29 cellular contexts compared by ENCODE assay signal in the genomic region with DNA sequence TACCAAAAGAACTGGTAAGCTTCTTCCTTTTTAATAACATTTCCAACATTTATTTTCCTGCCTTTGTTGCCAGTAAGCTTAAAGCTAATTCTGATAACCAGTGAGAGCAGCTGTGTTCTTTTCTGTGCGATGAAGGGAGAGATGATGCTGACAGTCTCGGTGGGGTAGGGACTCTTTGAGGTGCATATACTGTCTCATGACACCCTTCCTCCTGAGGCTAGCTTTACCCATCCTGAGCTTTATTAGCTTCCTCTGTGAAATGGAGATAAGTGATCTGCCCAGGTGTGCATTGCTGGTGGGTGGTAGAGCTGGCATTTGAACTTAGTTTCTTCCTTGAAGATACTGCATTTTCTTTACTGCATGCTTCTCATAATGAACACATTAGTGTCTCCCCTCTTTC.
"Had no signal": no experiment of that assay in that cellular context is flagged by ENCODE, and none has a peak within 500 bp of the region (broad histone marks: within the 10 kb centered on the region; RNA-seq: fewer than 3 reads in every experiment).

No MANE protein-coding gene starts in this region.

- H3K27me3 Mint-ChIP-seq: naive thymus-derived CD4-positive, alpha-beta T cell; natural killer cell treated with Interleukin-12 subunit alpha and Interleukin-12 subunit beta and Interleukin-15 and Interleukin-18, amount 100 ng/mL, for 72 hours; progenitor cell of endocrine pancreas; stimulated activated memory B cell treated with anti-CD40 and anti-IgM and Interleukin-4, amounts not matched to agents 10 μg/mL and 1 μg/mL and 100 μg/mL, for 72 hours; stimulated activated naive CD8-positive, alpha-beta T cell treated with anti-CD3 and anti-CD28 coated beads, Interleukin-15, amount 100 ng/mL, for 72 hours had no signal

- H3K27me3 ChIP-seq: ovary, right atrium auricular region, right lobe of liver, testis, thyroid gland, transverse colon, upper lobe of right lung had no signal

- FAIRE-seq: islet of Langerhans, urothelium cell line had no signal

- H3K9me3 Mint-ChIP-seq: immature natural killer cell; natural killer cell treated with Interleukin-12 subunit alpha and Interleukin-12 subunit beta and Interleukin-15 and Interleukin-18, amount 100 ng/mL, for 72 hours; stimulated activated memory B cell treated with anti-CD40 and anti-IgM and Interleukin-4, amounts not matched to agents 10 μg/mL and 1 μg/mL and 100 μg/mL, for 72 hours; stimulated activated naive CD8-positive, alpha-beta T cell treated with anti-CD3 and anti-CD28 coated beads, Interleukin-15, amount 100 ng/mL, for 72 hours had no signal

- H3K4me2 ChIP-seq: smooth muscle cell had no signal

- H3K4me3 Mint-ChIP-seq: immature natural killer cell; naive thymus-derived CD4-positive, alpha-beta T cell; natural killer cell treated with Interleukin-12 subunit alpha and Interleukin-12 subunit beta and Interleukin-15 and Interleukin-18, amount 100 ng/mL, for 72 hours; stimulated activated memory B cell treated with anti-CD40 and anti-IgM and Interleukin-4, amounts not matched to agents 10 μg/mL and 1 μg/mL and 100 μg/mL, for 72 hours; stimulated activated naive CD8-positive, alpha-beta T cell treated with anti-CD3 and anti-CD28 coated beads, Interleukin-15, amount 100 ng/mL, for 72 hours had no signal

- H3K4me1 ChIP-seq: left ventricle myocardium inferior, right atrium auricular region, right lobe of liver, testis, thyroid gland, transverse colon, upper lobe of right lung had no signal

- H3K36me3 Mint-ChIP-seq: natural killer cell treated with Interleukin-12 subunit alpha and Interleukin-12 subunit beta and Interleukin-15 and Interleukin-18, amount 100 ng/mL, for 72 hours had no signal

- ATAC-seq: naive thymus-derived CD4-positive, alpha-beta T cell; natural killer cell treated with Interleukin-12 subunit alpha and Interleukin-12 subunit beta and Interleukin-15 and Interleukin-18, amount 100 ng/mL, for 72 hours; right lobe of liver; stimulated activated memory B cell treated with anti-CD40 and anti-IgM and Interleukin-4, amounts not matched to agents 10 μg/mL and 1 μg/mL and 100 μg/mL, for 72 hours; stimulated activated naive CD8-positive, alpha-beta T cell treated with anti-CD3 and anti-CD28 coated beads, Interleukin-15, amount 100 ng/mL, for 72 hours; upper lobe of right lung had no signal

- H3K4me3 ChIP-seq: left ventricle myocardium inferior, lung, mucosa of descending colon, ovary, right atrium auricular region, right lobe of liver, smooth muscle cell, testis, thyroid gland, transverse colon, upper lobe of right lung had no signal

- H3K9me3 ChIP-seq: left ventricle myocardium inferior, mucosa of descending colon, ovary, right atrium auricular region, right lobe of liver, testis, thyroid gland, transverse colon, upper lobe of right lung had no signal

- H3K36me3 ChIP-seq: left ventricle myocardium inferior, ovary, right atrium auricular region, right lobe of liver, thyroid gland, upper lobe of right lung had no signal

- DNase-seq: hypothalamus; immature natural killer cell; kidney; left colon; left ventricle myocardium inferior; midbrain; mucosa of descending colon; naive thymus-derived CD4-positive, alpha-beta T cell; ovary; right lobe of liver; stimulated activated CD4-positive, alpha-beta T cell treated with anti-CD3 and anti-CD28 coated beads, Interleukin-1b, Interleukin-23, amount 100 ng/mL, for 48 hours; stimulated activated CD4-positive, alpha-beta T cell treated with anti-CD3 and anti-CD28 coated beads, Interleukin-2, amount 100 ng/mL, for 48 hours; stimulated activated CD4-positive, alpha-beta T cell treated with anti-CD3 and anti-CD28 coated beads, Interleukin-4, amount 100 ng/mL, for 4 hours; stimulated activated CD8-positive, alpha-beta memory T cell treated with anti-CD3 and anti-CD28 coated beads, Interleukin-4, amount 100 ng/mL, for 48 hours; stimulated activated naive CD4-positive, alpha-beta T cell treated with Interleukin-2 at 50 U/mL for 16 hours; stimulated activated naive CD8-positive, alpha-beta T cell treated with anti-CD3 and anti-CD28 coated beads, Interleukin-15, amount 100 ng/mL, for 72 hours; substantia nigra; testis; thyroid gland; transverse colon; upper lobe of right lung had no signal

- H3K4me1 Mint-ChIP-seq: immature natural killer cell; naive thymus-derived CD4-positive, alpha-beta T cell; stimulated activated memory B cell treated with anti-CD40 and anti-IgM and Interleukin-4, amounts not matched to agents 10 μg/mL and 1 μg/mL and 100 μg/mL, for 72 hours; stimulated activated naive CD8-positive, alpha-beta T cell treated with anti-CD3 and anti-CD28 coated beads, Interleukin-15, amount 100 ng/mL, for 72 hours had no signal

- H3K27ac Mint-ChIP-seq: immature natural killer cell; naive thymus-derived CD4-positive, alpha-beta T cell; natural killer cell treated with Interleukin-12 subunit alpha and Interleukin-12 subunit beta and Interleukin-15 and Interleukin-18, amount 100 ng/mL, for 72 hours; progenitor cell of endocrine pancreas; stimulated activated memory B cell treated with anti-CD40 and anti-IgM and Interleukin-4, amounts not matched to agents 10 μg/mL and 1 μg/mL and 100 μg/mL, for 72 hours; stimulated activated naive CD8-positive, alpha-beta T cell treated with anti-CD3 and anti-CD28 coated beads, Interleukin-15, amount 100 ng/mL, for 72 hours had no signal

- H3K27ac ChIP-seq: left ventricle myocardium inferior, ovary, right atrium auricular region, right lobe of liver, testis, thyroid gland, transverse colon, upper lobe of right lung had no signal
